ENCODE assay signal across 8 cellular contexts in genomic region chr6:7238900-7239589, GRCh38.
A peak's percentile ranks its signal among the peaks of the same experiment; 100 is the strongest.
DNase-seq lines count a peak whose midpoint lies in the region; ATAC-seq and TF ChIP-seq lines count a peak whose summit lies in the region.

No MANE protein-coding gene starts in this region.

- TF ChIP-seq CTCF in epithelial cell of esophagus (IDR thresholded peaks at IDR 0.05; ENCODE audit: insufficient read depth, low read depth, low read length, missing control alignments) = peak; percentile 75

- ATAC-seq in GM19043 (IDR thresholded peaks at IDR 0.05; ENCODE audit: low read depth, unreplicated experiment) = peak; percentile 36
- peak; percentile 77 for ATAC-seq in naive thymus-derived CD4-positive, alpha-beta T cell

- H3K36me3 Mint-ChIP-seq in naive thymus-derived CD4-positive, alpha-beta T cell = peaks cover 0 to 13% (median 7%) of the 10 kb centered on the region in 5 donors

- peak; percentile 66 for DNase-seq in AG08395 (ENCODE audit: low spot score)
- peak; percentile 29 to 96 (median 86) for DNase-seq in HUDEP-2 (lab: John Stamatoyannopoulos, UW; ENCODE audit: unreplicated experiment in 76 of 76)
- DNase-seq in NOMO-1 treated with DMSO at 0.1 percent for 48 hours (lab: John Stamatoyannopoulos, UW; ENCODE audit: unreplicated experiment) = peak; percentile 69
- peak; percentile 41 to 47 for DNase-seq in activated CD8-positive, alpha-beta memory T cell treated with anti-CD3 and anti-CD28 coated beads for 4 hours (ENCODE audit: low read depth in 2 of 2)
- peak; percentile 84 for DNase-seq in epithelial cell of esophagus (ENCODE audit: low read depth)
- peak; percentile 48 to 73 (median 67) for DNase-seq in naive thymus-derived CD4-positive, alpha-beta T cell
- peak; percentile 31 to 70 (median 64) for DNase-seq in stimulated activated naive CD4-positive, alpha-beta T cell (lab: John Stamatoyannopoulos, UW)

- peaks cover 0 to 46% (median 0%) of the 10 kb centered on the region in 3 experiments for H3K36me3 ChIP-seq in naive thymus-derived CD4-positive, alpha-beta T cell (ENCODE audit: control insufficient read depth in 2 of 3, insufficient read depth in 3 of 3, low read length in 3 of 3)

- POLR2A ChIA-PET in naive thymus-derived CD4-positive, alpha-beta T cell (lab: Charles Lee) = interaction anchor here (0.7 to 0.8 kb wide), 2 partner anchors 332 to 516 kb away, joined by 3 read pairs; no protein-coding TSS in a partner anchor

- intact Hi-C loops in naive thymus-derived CD4-positive, alpha-beta T cell (cut with micrococcal nuclease) = loop anchor here (1.0 kb wide), 3 partner anchors 188 to 562 kb away; no protein-coding TSS in a partner anchor

- no peaks in the 10 kb centered on the region for H3K27me3 Mint-ChIP-seq in naive thymus-derived CD4-positive, alpha-beta T cell

- H3K4me3 ChIP-seq in epithelial cell of esophagus (ENCODE audit: low read length) = no peak overlapping the region
- no peak overlapping the region for H3K4me3 ChIP-seq in naive thymus-derived CD4-positive, alpha-beta T cell (ENCODE audit: low read length)

- H3K4me1 ChIP-seq in naive thymus-derived CD4-positive, alpha-beta T cell (ENCODE audit: control insufficient read depth in 2 of 2, insufficient read depth in 2 of 2, low read length in 2 of 2) = peaks cover 0 to 6% of the 10 kb centered on the region in 2 donors

- no peak overlapping the region for H3K4me3 Mint-ChIP-seq in naive thymus-derived CD4-positive, alpha-beta T cell

- CTCF ChIA-PET in naive thymus-derived CD4-positive, alpha-beta T cell (lab: Charles Lee) = interaction anchor here (0.7 to 1.9 kb wide), 8 partner anchors 35 to 562 kb away, joined by 3 to 13 read pairs (median 4); no protein-coding TSS in a partner anchor

- H3K27me3 ChIP-seq in naive thymus-derived CD4-positive, alpha-beta T cell (ENCODE audit: control insufficient read depth in 2 of 2, insufficient read depth in 2 of 2, low read length in 2 of 2) = no peaks in the 10 kb centered on the region

- H3K27ac Mint-ChIP-seq in naive thymus-derived CD4-positive, alpha-beta T cell = peak overlapping the region in 6 of 9 donors; percentile 39 to 88 (median 75)

- H3K9me3 ChIP-seq in naive thymus-derived CD4-positive, alpha-beta T cell (ENCODE audit: control insufficient read depth in 2 of 3, low read length in 3 of 3) = no peaks in the 10 kb centered on the region

- H3K27ac ChIP-seq in naive thymus-derived CD4-positive, alpha-beta T cell (ENCODE audit: low read depth, low read length) = peak overlapping the region; percentile 2

- peaks cover 17 to 41% (median 24%) of the 10 kb centered on the region in 7 donors for H3K4me1 Mint-ChIP-seq in naive thymus-derived CD4-positive, alpha-beta T cell

- peaks cover 0 to 1% (median 0%) of the 10 kb centered on the region in 11 donors for H3K9me3 Mint-ChIP-seq in naive thymus-derived CD4-positive, alpha-beta T cell
